18 cellular contexts compared by ENCODE assay signal in the genomic region with DNA sequence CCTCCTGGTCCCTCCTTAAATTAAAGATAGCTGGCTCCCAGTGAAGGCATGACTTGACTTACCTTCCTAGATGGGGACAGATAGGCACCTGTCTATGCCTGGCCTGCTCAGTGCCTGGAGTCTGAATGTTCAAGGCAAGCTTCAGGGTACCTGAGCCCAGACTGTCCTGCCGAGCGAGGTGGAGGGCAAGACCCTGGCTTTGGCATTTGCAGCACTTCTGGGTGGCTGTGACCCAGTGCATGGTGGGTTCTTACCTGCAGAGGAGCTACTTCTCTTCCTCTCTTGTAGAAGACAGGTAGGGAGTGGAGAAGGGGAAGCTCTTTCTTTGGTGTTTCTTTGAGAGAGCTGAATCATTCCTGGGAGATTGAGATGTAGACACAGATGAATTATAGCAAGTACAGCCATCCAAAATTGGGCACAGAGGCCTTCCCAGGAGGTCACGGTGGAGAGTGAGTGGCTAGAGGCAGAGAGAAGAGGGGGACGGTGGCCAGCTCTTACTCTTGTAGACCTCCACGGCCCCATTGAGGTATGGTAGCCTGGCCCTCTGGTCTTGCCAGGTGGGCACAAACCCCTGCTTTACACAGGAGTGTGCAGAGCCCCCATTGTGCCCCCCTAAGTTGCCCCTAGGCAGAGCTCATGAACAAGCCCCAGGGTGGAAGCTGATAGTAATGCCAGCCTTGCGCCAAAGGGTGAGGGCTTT.
DNase-seq lines count a peak whose midpoint lies in the region; ATAC-seq and TF ChIP-seq lines count a peak whose summit lies in the region.
"Had no signal": no experiment of that assay in that cellular context is flagged by ENCODE, and none has a peak within 500 bp of the region (broad histone marks: within the 10 kb centered on the region; RNA-seq: fewer than 3 reads in every experiment).

No MANE protein-coding gene starts in this region.

- H2BK5ac ChIP-seq in trophoblast cell (ENCODE audit: low read depth, low read length, poor library complexity) = no peak overlapping the region

- no peak overlapping the region for H3K4me2 ChIP-seq in trophoblast cell (ENCODE audit: low read length)
- H3K4me2 ChIP-seq: GM23338 had no signal

- peak overlapping the region; percentile 28 for H3K4ac ChIP-seq in trophoblast cell (ENCODE audit: low read depth, low read length)

- peak overlapping the region; percentile 10 for H4K91ac ChIP-seq in trophoblast cell (ENCODE audit: low read depth, low read length)

- no peak for TF ChIP-seq EP300 in esophagus muscularis mucosa (IDR thresholded peaks at IDR 0.05)

- H3K14ac ChIP-seq in trophoblast cell (ENCODE audit: low read length) = no peak overlapping the region

- DNase-seq in SJSA1 (ENCODE audit: low read depth in 1 of 2, low spot score in 2 of 2) = no peak
- no peak for DNase-seq in WERI-Rb-1
- DNase-seq in esophagus muscularis mucosa (ENCODE audit: extremely low spot score) = peak; percentile 75
- DNase-seq in trophoblast cell = no peak
- no peak for DNase-seq in NCI-H128 (lab: John Stamatoyannopoulos, UW; ENCODE audit: unreplicated experiment)
- no peak for DNase-seq in ecto neural progenitor cell (ENCODE audit: low spot score)
- DNase-seq: ACHN; BE2C; CD4-positive, alpha-beta T cell; DMS79 treated with DMSO at 0.1 percent for 48 hours; GF-D8; H7; HFFc6; IMR-90 had no signal

- no peak for TF ChIP-seq CTCF in WERI-Rb-1 (IDR thresholded peaks at IDR 0.05; ENCODE audit: low read depth, low read length)
- no peak for TF ChIP-seq CTCF in esophagus muscularis mucosa (IDR thresholded peaks at IDR 0.05)

- no peak overlapping the region for H3K4me3 ChIP-seq in SJSA1
- H3K4me3 ChIP-seq in WERI-Rb-1 (ENCODE audit: low read depth, low read length) = no peak overlapping the region
- H3K4me3 ChIP-seq in esophagus muscularis mucosa = no peak overlapping the region
- no peak overlapping the region for H3K4me3 ChIP-seq in trophoblast cell (ENCODE audit: low read depth, low read length)
- H3K4me3 ChIP-seq: GM23338 had no signal

- intact Hi-C loops in esophagus muscularis mucosa (cut with DNase I) = no loop called here

- 91% methylated on average over 6 of the region's 6 CpGs for WGBS in esophagus muscularis mucosa
- WGBS in trophoblast cell (ENCODE audit: extremely low coverage, insufficient coverage, insufficient read length) = no CpG with 5 or more reads among the region's 6 CpGs

- ATAC-seq in HG02885 (IDR thresholded peaks at IDR 0.05; ENCODE audit: poor library complexity, unreplicated experiment) = no peak
- ATAC-seq: GM23338, HCT116 had no signal

- no peak overlapping the region for H4K12ac ChIP-seq in trophoblast cell (ENCODE audit: low read depth, low read length)

- peak overlapping the region; percentile 17 for H2BK12ac ChIP-seq in trophoblast cell (ENCODE audit: low read length)

- no peak overlapping the region for H3K9ac ChIP-seq in trophoblast cell (ENCODE audit: low read length)

- H3K27ac ChIP-seq in SJSA1 (0 out of 2 replicates have a peak overlapping the region, but pooled peaks have one; percentile 5), WERI-Rb-1 (0 out of 2 replicates have a peak overlapping the region, but pooled peaks have one; percentile 9), esophagus muscularis mucosa (replicated peaks in 1 of 4) (no peak overlapping the region), trophoblast cell (ENCODE audit: low read depth, low read length) (no peak overlapping the region)
- H3K27ac ChIP-seq: C4-2B had no signal

- H3K79me2 ChIP-seq in trophoblast cell (ENCODE audit: control insufficient read depth, insufficient read depth, low read length, poor library complexity) = peaks cover 4% of the 10 kb centered on the region

- H3K79me1 ChIP-seq in trophoblast cell (ENCODE audit: low read length) = peaks cover 5% of the 10 kb centered on the region

- no peak overlapping the region for H2AK5ac ChIP-seq in trophoblast cell (ENCODE audit: low read length)

- H3K4me1 ChIP-seq in SJSA1 (replicated peaks) (peaks cover 49% of the 10 kb centered on the region), esophagus muscularis mucosa (peaks cover 0 to 5% (median 0%) of the 10 kb centered on the region in 4 donors), trophoblast cell (ENCODE audit: control insufficient read depth in 1 of 2, insufficient read depth in 2 of 2, low read length in 2 of 2) (peaks cover 8 to 13% of the 10 kb centered on the region in 2 experiments)

- H3K27me3 ChIP-seq in SJSA1 (replicated peaks) = no peaks in the 10 kb centered on the region
- H3K27me3 ChIP-seq in WERI-Rb-1 (ENCODE audit: insufficient read depth, low read depth, severe bottlenecking) = no peaks in the 10 kb centered on the region
- H3K27me3 ChIP-seq in esophagus muscularis mucosa = no peaks in the 10 kb centered on the region
- H3K27me3 ChIP-seq in trophoblast cell (ENCODE audit: insufficient read depth, low read length) = no peaks in the 10 kb centered on the region
- H3K27me3 ChIP-seq: BE2C had no signal

- H3K36me3 ChIP-seq in SJSA1 (no peaks in the 10 kb centered on the region), WERI-Rb-1 (no peaks in the 10 kb centered on the region), esophagus muscularis mucosa (no peaks in the 10 kb centered on the region), trophoblast cell (ENCODE audit: control insufficient read depth in 1 of 2, insufficient read depth in 2 of 2, low read length in 2 of 2) (no peaks in the 10 kb centered on the region)
- H3K36me3 ChIP-seq: BE2C had no signal

- no peak overlapping the region for H4K8ac ChIP-seq in trophoblast cell (ENCODE audit: low read depth, low read length)

- H2AFZ ChIP-seq in trophoblast cell (ENCODE audit: insufficient read depth, low read length, poor library complexity) = no peak overlapping the region
- H2AFZ ChIP-seq: GM23338 had no signal

- H3K18ac ChIP-seq in trophoblast cell (ENCODE audit: low read length) = peak overlapping the region; percentile 25

- no peak for TF ChIP-seq POLR2A in esophagus muscularis mucosa (IDR thresholded peaks at IDR 0.05; ENCODE audit: low read depth)

- H3K9me3 ChIP-seq in SJSA1 (replicated peaks) = no peaks in the 10 kb centered on the region
- no peaks in the 10 kb centered on the region for H3K9me3 ChIP-seq in WERI-Rb-1 (ENCODE audit: severe bottlenecking)
- H3K9me3 ChIP-seq in esophagus muscularis mucosa = no peaks in the 10 kb centered on the region
- no peaks in the 10 kb centered on the region for H3K9me3 ChIP-seq in trophoblast cell (ENCODE audit: insufficient read depth, low read depth, low read length)
- H3K9me3 ChIP-seq: BE2C had no signal

- H3K23ac ChIP-seq in trophoblast cell (ENCODE audit: low read length) = no peak overlapping the region

- no peak overlapping the region for H2BK120ac ChIP-seq in trophoblast cell (ENCODE audit: insufficient read depth, low read length, poor library complexity)

Comparison
In these comparisons a context has a peak if more than half of its experiments do, and no peak if none do; other contexts are left out.
1. H3K27ac ChIP-seq: peak in SJSA1 (single experiment) and WERI-Rb-1 (single experiment); none in esophagus muscularis mucosa (0 of 4) and trophoblast cell (single experiment).